7 cellular contexts compared by ENCODE assay signal in the genomic region with DNA sequence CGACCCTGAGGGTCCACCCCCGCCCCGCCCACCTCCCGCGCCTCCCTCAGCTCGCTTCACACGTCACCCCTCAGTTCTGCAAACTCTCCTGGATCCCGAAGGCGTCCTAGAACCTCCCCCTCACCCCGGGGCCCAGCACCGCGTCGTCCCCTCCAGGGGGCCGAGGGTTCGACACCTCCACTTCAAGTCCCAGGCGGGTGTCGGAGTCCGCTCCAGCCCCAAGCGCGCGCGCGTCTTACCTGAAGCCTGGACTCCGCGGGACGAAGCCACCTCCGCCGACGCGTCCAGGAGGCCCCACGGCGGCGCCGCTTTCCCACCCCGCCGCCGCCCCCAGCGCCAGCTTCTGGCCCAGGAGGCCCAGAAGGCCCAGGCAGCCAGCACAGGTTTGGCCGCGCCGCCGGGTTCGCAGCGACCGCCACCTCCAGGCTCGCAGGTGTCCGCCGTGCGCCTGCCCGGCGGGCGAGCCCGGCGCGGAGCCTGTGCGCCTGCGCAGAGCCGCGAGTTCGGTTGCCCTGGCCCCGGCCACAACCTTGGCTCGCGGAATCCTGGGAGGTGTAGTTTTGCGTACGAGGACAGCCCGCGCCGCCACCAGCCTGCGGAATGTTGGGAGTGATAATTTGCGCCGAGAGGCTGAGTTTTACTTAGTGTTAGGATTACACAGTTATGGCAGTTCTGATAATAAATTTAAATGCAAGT.
DNase-seq lines count a peak whose midpoint lies in the region; ATAC-seq lines count a peak whose summit lies in the region.

POMGNT2 (minus strand) TSS at position 483 of the 696 bp plus-strand sequence. CDS start 24,648 bp downstream, outside the sequence.

- H3K36me3 Mint-ChIP-seq in central memory CD8-positive, alpha-beta T cell (ENCODE audit: insufficient read depth) = no peaks in the 10 kb centered on the region

- peaks cover 23% of the 10 kb centered on the region for H3K4me1 Mint-ChIP-seq in central memory CD8-positive, alpha-beta T cell

- H3K9me3 Mint-ChIP-seq in central memory CD8-positive, alpha-beta T cell = no peaks in the 10 kb centered on the region

- no peaks in the 10 kb centered on the region for H3K27me3 Mint-ChIP-seq in central memory CD8-positive, alpha-beta T cell

- peak within 1 kb of the TSS; percentile 66 for H3K4me3 Mint-ChIP-seq in central memory CD8-positive, alpha-beta T cell

- no peak within 1 kb of the TSS for H3K27ac Mint-ChIP-seq in central memory CD8-positive, alpha-beta T cell (ENCODE audit: low read depth)

- DNase-seq in NCI-H226 (peak; percentile 80), inferior parietal cortex (ENCODE audit: extremely low spot score) (peak; percentile 92), smooth muscle cell of the brain vasculature (ENCODE audit: low read depth, low spot score) (peak; percentile 37)
- peak; percentile 85 for DNase-seq in activated CD4-positive, CD25-positive, alpha-beta regulatory T cell treated with anti-CD3 and anti-CD28 coated beads, Interleukin-2, amount 50 U/mL, for 72 hours
- DNase-seq in central memory CD8-positive, alpha-beta T cell (ENCODE audit: low spot score in 2 of 2) = peak; percentile 70 to 73

- ATAC-seq in GM18519 (IDR thresholded peaks at IDR 0.05; ENCODE audit: low FRiP score, unreplicated experiment) (peak; percentile 91), HG03095 (IDR thresholded peaks at IDR 0.05; ENCODE audit: unreplicated experiment) (peak; percentile 92)
- peak; percentile 95 for ATAC-seq in central memory CD8-positive, alpha-beta T cell (replicated peaks; ENCODE audit: extremely low read depth, poor library complexity, severe bottlenecking)

Comparison
In these comparisons a context has a peak if more than half of its experiments do, and no peak if none do; other contexts are left out.
1. Peak in every context shown above with its lines: DNase-seq and ATAC-seq.
2. DNase-seq: peak in every context shown above with its lines; median percentile 92 in inferior parietal cortex; 85 in activated CD4-positive, CD25-positive, alpha-beta regulatory T cell treated with anti-CD3 and anti-CD28 coated beads, Interleukin-2, amount 50 U/mL, for 72 hours; 80 in NCI-H226; 72 in central memory CD8-positive, alpha-beta T cell; 37 in smooth muscle cell of the brain vasculature.